Comparison of ENCODE assay signal across 8 cellular contexts in the genomic region with DNA sequence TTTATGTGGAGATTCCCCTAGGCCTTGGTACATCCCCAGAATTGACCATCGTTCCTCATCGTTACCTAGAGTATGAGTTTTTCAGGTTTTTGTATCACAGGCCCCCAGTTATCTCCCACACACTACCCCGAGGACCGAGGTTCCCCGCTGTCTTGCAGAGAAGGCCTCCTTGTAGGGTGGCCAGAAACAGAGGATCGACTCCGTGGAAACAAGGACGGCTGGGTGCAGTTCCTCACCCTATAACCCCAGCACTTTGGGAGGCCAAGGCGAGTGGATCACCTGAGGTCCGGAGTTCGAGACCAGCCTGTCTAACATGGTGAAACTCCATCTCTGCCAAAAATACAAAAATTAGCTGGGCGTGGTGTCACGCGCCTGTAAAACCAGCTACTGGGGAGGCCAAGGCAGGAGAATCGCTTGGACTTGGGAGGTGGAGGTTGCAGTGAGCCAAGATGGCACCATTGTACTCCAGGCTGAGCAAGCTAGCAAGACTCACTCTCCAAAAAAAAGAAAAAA. TPM values are rescaled to one million over a fixed set of nuclear protein-coding genes. Genes with fewer than 3 reads are reported as not detected.
DNase-seq lines count a peak whose midpoint lies in the region; ATAC-seq and TF ChIP-seq lines count a peak whose summit lies in the region.

No MANE protein-coding gene starts in this region.

- H3K79me2 ChIP-seq in DND-41 (ENCODE audit: insufficient read depth, low read length): peaks cover 52% of the 10 kb centered on the region
- peaks cover 8% of the 10 kb centered on the region for H3K79me2 ChIP-seq in parathyroid adenoma

- no peak for DNase-seq in DND-41
- DNase-seq in RWPE2 (ENCODE audit: low spot score): no peak
- DNase-seq in DMS153 treated with DMSO at 0.1 percent for 48 hours (lab: John Stamatoyannopoulos, UW; ENCODE audit: unreplicated experiment): no peak
- no peak for DNase-seq in mesenteric fat pad (ENCODE audit: low spot score)
- no peak for DNase-seq in HEK293T (ENCODE audit: extremely low spot score)

- H2AFZ ChIP-seq in DND-41 (ENCODE audit: low read depth, low read length) (peak overlapping the region; percentile 70), parathyroid adenoma (peak overlapping the region; percentile 61)

- H3K4me2 ChIP-seq in DND-41 (ENCODE audit: insufficient read depth, low read length) (peak overlapping the region; percentile 80), parathyroid adenoma (ENCODE audit: low read length) (peak overlapping the region; percentile 97)

- peak overlapping the region; percentile 76 for H3K9ac ChIP-seq in DND-41 (ENCODE audit: low read depth, low read length)
- H3K9ac ChIP-seq in parathyroid adenoma: no peak overlapping the region

- POLR2A ChIA-PET in HEK293T (lab: Yijun Ruan, JAX): interaction anchor here (0.7 to 1.9 kb wide), 8 partner anchors 8 to 30 kb away, joined by 3 to 9 read pairs (median 4); a partner anchor contains a TSS

- H3K4me1 ChIP-seq in DND-41 (ENCODE audit: insufficient read depth, low read length) (peaks cover 29% of the 10 kb centered on the region), RWPE2 (ENCODE audit: insufficient read depth, poor library complexity, severe bottlenecking) (no peaks in the 10 kb centered on the region), esophagus (ENCODE audit: control insufficient read depth in 2 of 2, insufficient read depth in 2 of 2, low read length in 1 of 2) (peaks cover 11 to 14% of the 10 kb centered on the region in 2 donors), parathyroid adenoma (peaks cover 4% of the 10 kb centered on the region)

- no peaks in the 10 kb centered on the region for H3K9me3 ChIP-seq in DND-41 (ENCODE audit: insufficient read depth, low read length, severe bottlenecking)
- no peaks in the 10 kb centered on the region for H3K9me3 ChIP-seq in RWPE2 (ENCODE audit: severe bottlenecking)
- no peaks in the 10 kb centered on the region for H3K9me3 ChIP-seq in esophagus (ENCODE audit: control insufficient read depth in 2 of 2, insufficient read depth in 1 of 2, low read depth in 1 of 2, low read length in 1 of 2)
- no peaks in the 10 kb centered on the region for H3K9me3 ChIP-seq in parathyroid adenoma (ENCODE audit: control insufficient read depth, low read length)

- CTCF ChIA-PET in HEK293T (lab: Yijun Ruan, JAX): no interaction called here

- 60 to 63% methylated on average over 15 of the region's 15 CpGs for WGBS in esophagus, 2 donors

- peaks cover 24% of the 10 kb centered on the region for H4K20me1 ChIP-seq in DND-41 (ENCODE audit: insufficient read depth, low read length)

- H3K4me3 ChIP-seq in DND-41 (ENCODE audit: low read depth in 1 of 2, low read length in 2 of 2) (peak overlapping the region; percentile 28 to 87; a peak in 3 of 4 replicates), RWPE2 (ENCODE audit: severe bottlenecking) (peak overlapping the region; percentile 77), esophagus (ENCODE audit: low read depth in 1 of 2, low read length in 2 of 2) (peak overlapping the region; percentile 59 to 76), parathyroid adenoma (ENCODE audit: low read depth, low read length) (peak overlapping the region; percentile 71)

- H3K27ac ChIP-seq in DND-41 (ENCODE audit: low read length): peak overlapping the region; percentile 78
- H3K27ac ChIP-seq in RWPE2 (ENCODE audit: poor library complexity, severe bottlenecking): peak overlapping the region; percentile 56
- H3K27ac ChIP-seq in esophagus (ENCODE audit: low read depth in 2 of 2, low read length in 1 of 2): peak overlapping the region; percentile 94 to 98
- H3K27ac ChIP-seq in parathyroid adenoma: peak overlapping the region; percentile 37

- H3K36me3 ChIP-seq in DND-41 (ENCODE audit: insufficient read depth, low read length): peaks cover 11% of the 10 kb centered on the region
- H3K36me3 ChIP-seq in RWPE2 (ENCODE audit: low read depth): peaks cover 9% of the 10 kb centered on the region; the same call in 1 of the 2 replicates
- no peaks in the 10 kb centered on the region for H3K36me3 ChIP-seq in esophagus (ENCODE audit: control insufficient read depth in 2 of 2, insufficient read depth in 2 of 2, low read length in 1 of 2)
- no peaks in the 10 kb centered on the region for H3K36me3 ChIP-seq in parathyroid adenoma (ENCODE audit: control insufficient read depth, insufficient read depth, low read length)

- TF ChIP-seq CTCF in DND-41 (IDR thresholded peaks at IDR 0.05; ENCODE audit: borderline replicate concordance, extremely low read depth, low read length, poor library complexity, severe bottlenecking) (no peak), RWPE2 (IDR thresholded peaks at IDR 0.05; ENCODE audit: poor library complexity, severe bottlenecking) (no peak), parathyroid adenoma (IDR thresholded peaks at IDR 0.05) (no peak)

- no peak for ATAC-seq in DND-41 (ENCODE audit: insufficient read depth, low read depth)
- ATAC-seq in RWPE2 (ENCODE audit: low read depth): no peak
- ATAC-seq in activated CD4-positive, CD25-positive, alpha-beta regulatory T cell treated with anti-CD3 and anti-CD28 coated beads, Interleukin-2, amount 50 U/mL, for 24 hours: no peak

- no peaks in the 10 kb centered on the region for H3K27me3 ChIP-seq in DND-41 (ENCODE audit: insufficient read depth, low read length, poor library complexity)
- H3K27me3 ChIP-seq in RWPE2 (ENCODE audit: insufficient read depth, poor library complexity, severe bottlenecking): no peaks in the 10 kb centered on the region
- no peaks in the 10 kb centered on the region for H3K27me3 ChIP-seq in esophagus (ENCODE audit: control insufficient read depth in 1 of 2, insufficient read depth in 2 of 2, low read length in 2 of 2)
- H3K27me3 ChIP-seq in parathyroid adenoma (ENCODE audit: control insufficient read depth, insufficient read depth, low read length): no peaks in the 10 kb centered on the region

TF ChIP-seq in HEK293T, 16 proteins besides CTCF, POLR2A, EP300 and RAD21:
- TF ChIP-seq LEF1 (IDR thresholded peaks at IDR 0.05; ENCODE audit: borderline replicate concordance) (no peak), CTBP1 (IDR thresholded peaks at IDR 0.05; ENCODE audit: borderline replicate concordance) (no peak), NFRKB (IDR thresholded peaks at IDR 0.05) (no peak), FOXA1 (IDR thresholded peaks at IDR 0.05) (no peak), HDGF (IDR thresholded peaks at IDR 0.05; ENCODE audit: borderline replicate concordance) (no peak), TARDBP (IDR thresholded peaks at IDR 0.05) (no peak)

RNA-seq across cellular contexts. Expression of a gene that starts 0.7 kb away (rescaled TPM):
- 1 to 10 TPM; 6.4 to 6.9 TPM for polyA plus RNA-seq in esophagus
- 6.1 TPM for total RNA-seq in mesenteric fat pad

RNA-seq across cellular contexts. Expression of a gene that starts 0.7 kb away (rescaled TPM):
- 10 to 100 TPM; 29.0 to 38.6 TPM for polyA plus RNA-seq in esophagus
- total RNA-seq in mesenteric fat pad: 48.4 TPM

RNA-seq across cellular contexts. Expression of a gene that starts 20.6 kb away (rescaled TPM):
- polyA plus RNA-seq in esophagus: 10 to 100 TPM; 73.9 to 76.2 TPM
- 67.2 TPM for total RNA-seq in mesenteric fat pad

RNA-seq across cellular contexts. Expression of a gene that starts 35.1 kb away (rescaled TPM):
- polyA plus RNA-seq in esophagus: 10 to 100 TPM; 59.9 to 63.7 TPM
- 53.4 TPM for total RNA-seq in mesenteric fat pad

RNA-seq across cellular contexts. Expression of a gene that starts 42.5 kb away (rescaled TPM):
- 10 to 100 TPM in 1 of 2 donors, 1 to 10 TPM in 1; 9.3 to 13.5 TPM for polyA plus RNA-seq in esophagus
- 19.0 TPM for total RNA-seq in mesenteric fat pad

Comparison
In these comparisons a context has a peak if more than half of its experiments do, and no peak if none do; other contexts are left out.
1. H3K27ac ChIP-seq: peak in every context shown above with its lines; median percentile 96 in esophagus; 78 in DND-41; 56 in RWPE2; 37 in parathyroid adenoma.